ENCODE assay signal across 1 cellular context in genomic region chr17:44608732-44609435, GRCh38.
TF ChIP-seq lines count a peak whose summit lies in the region.

No MANE protein-coding gene starts in this region.

TF ChIP-seq in IMR-90, 13 proteins besides CTCF, POLR2A, EP300 and RAD21 (continued from another document):
- TF ChIP-seq, protein P1, sequence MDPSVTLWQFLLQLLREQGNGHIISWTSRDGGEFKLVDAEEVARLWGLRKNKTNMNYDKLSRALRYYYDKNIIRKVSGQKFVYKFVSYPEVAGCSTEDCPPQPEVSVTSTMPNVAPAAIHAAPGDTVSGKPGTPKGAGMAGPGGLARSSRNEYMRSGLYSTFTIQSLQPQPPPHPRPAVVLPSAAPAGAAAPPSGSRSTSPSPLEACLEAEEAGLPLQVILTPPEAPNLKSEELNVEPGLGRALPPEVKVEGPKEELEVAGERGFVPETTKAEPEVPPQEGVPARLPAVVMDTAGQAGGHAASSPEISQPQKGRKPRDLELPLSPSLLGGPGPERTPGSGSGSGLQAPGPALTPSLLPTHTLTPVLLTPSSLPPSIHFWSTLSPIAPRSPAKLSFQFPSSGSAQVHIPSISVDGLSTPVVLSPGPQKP (IDR thresholded peaks at IDR 0.05; ENCODE audit: borderline replicate concordance, low read depth, low read length) = no peak
- TF ChIP-seq RCOR1 (IDR thresholded peaks at IDR 0.05; ENCODE audit: insufficient replicate concordance, low read length) = no peak
- no peak for TF ChIP-seq BHLHE40 (IDR thresholded peaks at IDR 0.05; ENCODE audit: low read depth, low read length)
- no peak for TF ChIP-seq CHD1 (IDR thresholded peaks at IDR 0.05; ENCODE audit: low read depth, low read length)
- TF ChIP-seq CEBPB (IDR thresholded peaks at IDR 0.05; ENCODE audit: low read depth, low read length) = no peak
- no peak for TF ChIP-seq RFX5 (IDR thresholded peaks at IDR 0.05; ENCODE audit: low read depth, low read length)
- no peak for TF ChIP-seq MAZ (IDR thresholded peaks at IDR 0.05; ENCODE audit: borderline replicate concordance, low read depth, low read length)
- TF ChIP-seq, protein P2, sequence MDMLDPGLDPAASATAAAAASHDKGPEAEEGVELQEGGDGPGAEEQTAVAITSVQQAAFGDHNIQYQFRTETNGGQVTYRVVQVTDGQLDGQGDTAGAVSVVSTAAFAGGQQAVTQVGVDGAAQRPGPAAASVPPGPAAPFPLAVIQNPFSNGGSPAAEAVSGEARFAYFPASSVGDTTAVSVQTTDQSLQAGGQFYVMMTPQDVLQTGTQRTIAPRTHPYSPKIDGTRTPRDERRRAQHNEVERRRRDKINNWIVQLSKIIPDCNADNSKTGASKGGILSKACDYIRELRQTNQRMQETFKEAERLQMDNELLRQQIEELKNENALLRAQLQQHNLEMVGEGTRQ (IDR thresholded peaks at IDR 0.05; ENCODE audit: low read depth, low read length) = no peak
- no peak for TF ChIP-seq FOS (IDR thresholded peaks at IDR 0.05; ENCODE audit: low read depth, low read length)
